In the genomic region with DNA sequence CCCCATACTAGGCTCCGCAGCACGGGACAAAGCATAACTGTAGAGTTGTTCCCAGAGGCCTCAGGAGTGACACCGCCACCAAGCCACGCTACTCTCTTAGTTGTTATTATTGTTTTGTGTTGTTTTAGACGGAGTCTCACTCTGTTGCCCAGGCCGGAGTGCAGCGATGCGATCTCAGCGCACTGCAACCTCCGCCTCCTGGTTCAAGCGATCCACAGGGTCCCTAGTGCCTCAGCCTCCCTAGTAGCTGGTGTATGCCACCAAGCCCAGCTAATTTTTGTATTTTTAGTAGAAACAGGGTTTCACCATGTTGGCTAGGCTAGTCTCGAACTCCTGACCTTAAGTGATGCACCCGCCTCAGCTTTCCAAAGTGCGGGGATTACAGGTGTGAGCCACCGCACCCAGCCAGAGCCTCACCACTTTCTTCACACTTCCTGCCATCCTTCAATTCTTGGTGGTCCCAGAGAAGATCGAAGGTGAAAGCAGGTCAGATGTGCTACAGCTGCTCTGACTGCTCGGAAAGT, we compare ENCODE assay signal across 8 cellular contexts.
DNase-seq lines count a peak whose midpoint lies in the region; ATAC-seq, FAIRE-seq and TF ChIP-seq lines count a peak whose summit lies in the region.

No MANE protein-coding gene starts in this region.

- no peaks in the 10 kb centered on the region for H3K9me3 ChIP-seq in iPS-20b (ENCODE audit: insufficient read depth, low read depth, low read length)

- H3K4me3 Mint-ChIP-seq in activated naive CD8-positive, alpha-beta T cell = peak overlapping the region; percentile 95
- peak overlapping the region; percentile 87 to 99 for H3K4me3 Mint-ChIP-seq in stimulated activated naive B cell treated with anti-CD40 and anti-IgM and Interleukin-4, amounts not matched to agents 10 μg/mL and 1 μg/mL and 100 μg/mL, for 72 hours

- peak overlapping the region; percentile 83 for H3K4me3 ChIP-seq in HL-60 (replicated peaks; ENCODE audit: insufficient read depth, low read length)
- H3K4me3 ChIP-seq in iPS-20b (ENCODE audit: low read length) = peak overlapping the region; percentile 83

- peaks cover 19% of the 10 kb centered on the region; the same call in 1 of the 2 replicates for H3K36me3 ChIP-seq in iPS-20b (ENCODE audit: insufficient read depth, low read depth, low read length)

- H3K4me1 ChIP-seq in iPS-20b (ENCODE audit: insufficient read depth, low read length) = no peaks in the 10 kb centered on the region

- no peaks in the 10 kb centered on the region for H3K36me3 Mint-ChIP-seq in activated naive CD8-positive, alpha-beta T cell
- H3K36me3 Mint-ChIP-seq in stimulated activated naive B cell treated with anti-CD40 and anti-IgM and Interleukin-4, amounts not matched to agents 10 μg/mL and 1 μg/mL and 100 μg/mL, for 72 hours = peaks cover 1 to 9% of the 10 kb centered on the region in 2 donors

- H3K27ac ChIP-seq in HL-60 (replicated peaks) = peak overlapping the region; percentile 94
- peak overlapping the region; percentile 93 for H3K27ac ChIP-seq in iPS-20b (ENCODE audit: low read length)

- H3K27ac Mint-ChIP-seq in activated naive CD8-positive, alpha-beta T cell = peak overlapping the region; percentile 98
- H3K27ac Mint-ChIP-seq in stimulated activated naive B cell treated with anti-CD40 and anti-IgM and Interleukin-4, amounts not matched to agents 10 μg/mL and 1 μg/mL and 100 μg/mL, for 72 hours = peak overlapping the region; percentile 96

- no peak for ATAC-seq in stimulated activated naive B cell treated with anti-CD40 and anti-IgM and Interleukin-4, amounts not matched to agents 10 μg/mL and 1 μg/mL and 100 μg/mL, for 72 hours (replicated peaks)
- ATAC-seq in HG02973 (IDR thresholded peaks at IDR 0.05; ENCODE audit: unreplicated experiment) = no peak
- no peak for ATAC-seq in activated CD4-positive, CD25-positive, alpha-beta regulatory T cell treated with anti-CD3 and anti-CD28 coated beads, Interleukin-2, amount 50 U/mL, for 24 hours

- FAIRE-seq in RCC 7860 (lab: Jason Lieb, UNC) = no peak

- H3K4me1 Mint-ChIP-seq in activated naive CD8-positive, alpha-beta T cell (ENCODE audit: low read depth) = peaks cover 23% of the 10 kb centered on the region
- H3K4me1 Mint-ChIP-seq in stimulated activated naive B cell treated with anti-CD40 and anti-IgM and Interleukin-4, amounts not matched to agents 10 μg/mL and 1 μg/mL and 100 μg/mL, for 72 hours = peaks cover 26 to 44% of the 10 kb centered on the region in 2 donors

- no peaks in the 10 kb centered on the region for H3K9me3 Mint-ChIP-seq in activated naive CD8-positive, alpha-beta T cell (ENCODE audit: low read depth)
- H3K9me3 Mint-ChIP-seq in stimulated activated naive B cell treated with anti-CD40 and anti-IgM and Interleukin-4, amounts not matched to agents 10 μg/mL and 1 μg/mL and 100 μg/mL, for 72 hours = no peaks in the 10 kb centered on the region

- no peak for TF ChIP-seq CTCF in HL-60 (IDR thresholded peaks at IDR 0.05; ENCODE audit: insufficient read depth, low read length)

- H3K9ac ChIP-seq in iPS-20b (ENCODE audit: low read depth, low read length) = peak overlapping the region; percentile 95

- DNase-seq in HL-60 (ENCODE audit: low read depth in 1 of 2, low spot score in 1 of 2) (no peak), SHP77 treated with DMSO at 0.1 percent for 48 hours (lab: John Stamatoyannopoulos, UW) (no peak), RCC 7860 (ENCODE audit: low spot score) (no peak)
- DNase-seq in stimulated activated naive B cell treated with anti-CD40 and anti-IgM and Interleukin-4, amounts not matched to agents 10 μg/mL and 1 μg/mL and 100 μg/mL, for 72 hours = no peak

- H3K27me3 ChIP-seq in HL-60 (ENCODE audit: insufficient read depth, poor library complexity, severe bottlenecking) (no peaks in the 10 kb centered on the region), iPS-20b (ENCODE audit: insufficient read depth, low read length) (no peaks in the 10 kb centered on the region)

- H3K27me3 Mint-ChIP-seq in activated naive CD8-positive, alpha-beta T cell = no peaks in the 10 kb centered on the region
- no peaks in the 10 kb centered on the region for H3K27me3 Mint-ChIP-seq in stimulated activated naive B cell treated with anti-CD40 and anti-IgM and Interleukin-4, amounts not matched to agents 10 μg/mL and 1 μg/mL and 100 μg/mL, for 72 hours
